In genomic region chr22:43053176-43053575, GRCh38 we compare ENCODE assay signal across 1 cellular context.
A peak's percentile ranks its signal among the peaks of the same experiment; 100 is the strongest.
TF ChIP-seq lines count a peak whose summit lies in the region.

No MANE protein-coding gene starts in this region.

TF ChIP-seq in HepG2, 621 proteins besides CTCF, POLR2A, EP300 and RAD21:
- TF ChIP-seq, protein P1, sequence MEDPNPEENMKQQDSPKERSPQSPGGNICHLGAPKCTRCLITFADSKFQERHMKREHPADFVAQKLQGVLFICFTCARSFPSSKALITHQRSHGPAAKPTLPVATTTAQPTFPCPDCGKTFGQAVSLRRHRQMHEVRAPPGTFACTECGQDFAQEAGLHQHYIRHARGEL (CRISPR knock-in tag; IDR thresholded peaks at IDR 0.05): no peak
- peak; percentile 50; the same call in 1 of the 2 replicates for TF ChIP-seq STAG1 (CRISPR knock-in tag; IDR thresholded peaks at IDR 0.05)
